In the genomic region with DNA sequence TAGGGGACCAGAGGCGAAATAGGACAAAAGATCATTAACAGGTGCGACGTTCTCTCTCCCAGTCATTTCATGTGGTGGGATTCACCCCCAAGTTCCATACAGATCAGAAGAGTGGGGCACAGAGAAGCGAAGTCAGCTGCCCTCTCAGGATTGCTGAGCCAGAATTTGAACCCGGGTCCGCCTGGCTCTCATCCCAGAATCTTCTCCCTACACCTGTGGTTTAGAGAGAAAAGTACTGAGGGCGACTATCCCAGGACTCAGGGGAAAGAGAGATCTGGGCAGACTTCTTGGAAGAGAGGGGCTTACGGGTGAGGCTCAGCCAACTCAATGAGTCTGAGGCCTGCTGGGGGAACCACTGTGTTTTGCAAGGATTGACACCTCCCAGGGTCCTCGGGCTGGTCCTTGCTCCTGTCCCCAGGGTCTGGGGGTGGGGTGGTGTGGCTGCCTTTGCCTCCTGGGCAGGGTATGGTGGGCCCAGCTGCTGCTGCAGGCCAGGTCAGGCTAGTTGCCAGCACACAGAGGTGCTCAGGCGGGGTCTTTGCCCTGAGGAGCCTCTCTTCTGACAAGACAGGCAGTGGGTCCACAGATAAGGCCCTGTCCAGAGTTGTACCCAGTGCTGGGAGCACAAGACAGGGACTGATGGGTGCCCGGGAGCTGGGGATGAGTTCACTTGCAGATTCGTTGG, we compare ENCODE assay signal across 1 cellular context.
TF ChIP-seq lines count a peak whose summit lies in the region.

No MANE protein-coding gene starts in this region.

TF ChIP-seq in endothelial cell of umbilical vein, 7 proteins besides CTCF, POLR2A, EP300 and RAD21:
- TF ChIP-seq JUN (IDR thresholded peaks at IDR 0.05; ENCODE audit: borderline replicate concordance, insufficient read depth, insufficient read length, low read depth) (no peak), GATA2 (IDR thresholded peaks at IDR 0.05; ENCODE audit: insufficient read depth, insufficient read length, low read depth, low read length) (no peak), MYC (IDR thresholded peaks at IDR 0.05; ENCODE audit: low read depth, low read length) (no peak), EZH2 (IDR thresholded peaks at IDR 0.05; ENCODE audit: borderline replicate concordance, low read depth, low read length, severe bottlenecking) (no peak), FOS (IDR thresholded peaks at IDR 0.05; ENCODE audit: borderline replicate concordance, insufficient read depth, low read length) (no peak), POLR2AphosphoS5 (IDR thresholded peaks at IDR 0.05; ENCODE audit: insufficient read depth, low read depth, low read length) (no peak)
- TF ChIP-seq, protein P1, sequence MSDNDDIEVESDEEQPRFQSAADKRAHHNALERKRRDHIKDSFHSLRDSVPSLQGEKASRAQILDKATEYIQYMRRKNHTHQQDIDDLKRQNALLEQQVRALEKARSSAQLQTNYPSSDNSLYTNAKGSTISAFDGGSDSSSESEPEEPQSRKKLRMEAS (IDR thresholded peaks at IDR 0.05; ENCODE audit: insufficient read depth, insufficient read length): no peak
TF ChIP-seq in endothelial cell of umbilical vein: peak in this region for 0.
